In the genomic region with DNA sequence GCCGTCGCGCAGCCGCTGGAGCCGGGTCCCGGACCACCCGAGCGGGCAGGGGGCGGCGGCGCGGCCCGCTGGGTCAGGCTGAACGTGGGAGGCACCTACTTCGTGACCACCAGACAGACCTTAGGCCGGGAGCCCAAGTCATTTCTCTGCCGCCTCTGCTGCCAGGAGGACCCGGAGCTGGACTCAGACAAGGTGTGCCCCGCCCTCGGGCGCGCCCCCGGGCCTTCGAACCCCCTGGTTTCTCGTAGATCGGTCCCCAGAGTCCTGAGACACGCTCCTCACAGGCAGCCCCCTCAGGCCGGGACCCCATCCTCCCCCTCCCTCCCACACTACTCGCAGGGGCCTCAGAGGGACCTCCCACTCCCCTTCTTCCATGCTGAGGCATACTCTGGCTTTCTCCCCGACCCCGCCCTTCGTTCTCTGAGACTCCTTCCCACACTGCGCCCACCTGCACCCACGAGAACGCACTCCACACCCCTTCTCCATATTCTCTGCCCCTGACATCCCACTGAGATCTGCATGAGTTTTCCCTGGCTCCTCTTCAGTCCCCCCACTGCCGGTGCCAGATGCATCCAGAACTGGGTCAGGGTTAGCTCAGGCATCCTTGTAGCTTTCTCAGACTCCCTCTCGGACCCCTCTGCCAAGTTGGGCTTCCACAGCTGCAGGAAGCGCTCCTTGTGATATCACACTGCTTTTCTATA, we compare ENCODE assay signal across 8 cellular contexts. TPM values are rescaled to one million over a fixed set of nuclear protein-coding genes. Genes with fewer than 3 reads are reported as not detected.
DNase-seq lines count a peak whose midpoint lies in the region; ATAC-seq lines count a peak whose summit lies in the region.

No MANE protein-coding gene starts in this region.

- H3K79me1 ChIP-seq in trophoblast cell (ENCODE audit: low read length) = peaks cover 8% of the 10 kb centered on the region

- H3K18ac ChIP-seq in trophoblast cell (ENCODE audit: low read length) = peak overlapping the region; percentile 90

- H2AFZ ChIP-seq in trophoblast cell (ENCODE audit: insufficient read depth, low read length, poor library complexity) = peak overlapping the region; percentile 73

- peaks cover 12% of the 10 kb centered on the region for H3K79me2 ChIP-seq in trophoblast cell (ENCODE audit: control insufficient read depth, insufficient read depth, low read length, poor library complexity)

- no peak overlapping the region for H2BK12ac ChIP-seq in trophoblast cell (ENCODE audit: low read length)

- H2BK120ac ChIP-seq in trophoblast cell (ENCODE audit: insufficient read depth, low read length, poor library complexity) = peak overlapping the region; percentile 77

- peak; percentile 20 for ATAC-seq in GM19395 (IDR thresholded peaks at IDR 0.05; ENCODE audit: unreplicated experiment)
- no peak for ATAC-seq in HG02870 (IDR thresholded peaks at IDR 0.05; ENCODE audit: unreplicated experiment)

- no peaks in the 10 kb centered on the region for H3K9me3 Mint-ChIP-seq in activated T-helper 2 cell treated with anti-CD3 and anti-CD28 coated beads, Interferon-gamma antibody, Interleukin-2, Interleukin-4, amounts not matched to agents 10 μg/mL and 5 μg/mL and 100 μg/mL, durations not matched to agents 14 hours and 24 hours and 36 hours

- H3K27ac ChIP-seq in HUES64 (ENCODE audit: low read depth, low read length) (peak overlapping the region; percentile 58; the same call in 1 of the 2 replicates), trophoblast cell (ENCODE audit: low read depth, low read length) (peak overlapping the region; percentile 42)

- H3K9ac ChIP-seq in HUES64 (ENCODE audit: low read depth, low read length) = peak overlapping the region; percentile 87
- H3K9ac ChIP-seq in trophoblast cell (ENCODE audit: low read length) = peak overlapping the region; percentile 75

- H3K36me3 ChIP-seq in HUES64 (ENCODE audit: insufficient read depth, low read length) (peaks cover 34% of the 10 kb centered on the region), trophoblast cell (ENCODE audit: control insufficient read depth in 1 of 2, insufficient read depth in 2 of 2, low read length in 2 of 2) (peaks cover 4 to 8% of the 10 kb centered on the region in 2 experiments)

- H3K4me1 ChIP-seq in HUES64 (ENCODE audit: insufficient read depth, low read length) (peaks cover 14% of the 10 kb centered on the region), trophoblast cell (ENCODE audit: control insufficient read depth in 1 of 2, insufficient read depth in 2 of 2, low read length in 2 of 2) (peaks cover 2 to 7% of the 10 kb centered on the region in 2 experiments)

- intact Hi-C loops in activated T-helper 2 cell treated with anti-CD3 and anti-CD28 coated beads, Interferon-gamma antibody, Interleukin-2, Interleukin-4, amounts not matched to agents 10 μg/mL and 5 μg/mL and 100 μg/mL, durations not matched to agents 14 hours and 24 hours and 36 hours (cut with micrococcal nuclease) = loop anchor here (1.0 to 5.0 kb wide), 2 partner anchors 12 to 155 kb away; no protein-coding TSS in a partner anchor

- DNase-seq in AG08396 (ENCODE audit: low spot score) = peak; percentile 19
- peak; percentile 30 for DNase-seq in activated T-helper 2 cell treated with anti-CD3 and anti-CD28 coated beads, Interferon-gamma antibody, Interleukin-2, Interleukin-4, amounts not matched to agents 10 μg/mL and 5 μg/mL and 100 μg/mL, durations not matched to agents 14 hours and 24 hours and 36 hours (ENCODE audit: low spot score)
- DNase-seq in glomerular visceral epithelial cell (ENCODE audit: extremely low spot score) = peak; percentile 18
- DNase-seq in trophoblast cell = peak in 1 of 2 donors; percentile 34
- DNase-seq in A172 (ENCODE audit: low spot score) = no peak

- H3K27ac Mint-ChIP-seq in activated T-helper 2 cell treated with anti-CD3 and anti-CD28 coated beads, Interferon-gamma antibody, Interleukin-2, Interleukin-4, amounts not matched to agents 10 μg/mL and 5 μg/mL and 100 μg/mL, durations not matched to agents 14 hours and 24 hours and 36 hours = peak overlapping the region; percentile 85

- peak overlapping the region; percentile 74 for H2AK5ac ChIP-seq in trophoblast cell (ENCODE audit: low read length)

- peak overlapping the region; percentile 86 for H4K91ac ChIP-seq in trophoblast cell (ENCODE audit: low read depth, low read length)

- no peak overlapping the region for H3K23ac ChIP-seq in trophoblast cell (ENCODE audit: low read length)

- peaks cover 34% of the 10 kb centered on the region for H3K4me1 Mint-ChIP-seq in activated T-helper 2 cell treated with anti-CD3 and anti-CD28 coated beads, Interferon-gamma antibody, Interleukin-2, Interleukin-4, amounts not matched to agents 10 μg/mL and 5 μg/mL and 100 μg/mL, durations not matched to agents 14 hours and 24 hours and 36 hours (ENCODE audit: low read depth)

- peak overlapping the region; percentile 95 for H3K4me3 Mint-ChIP-seq in activated T-helper 2 cell treated with anti-CD3 and anti-CD28 coated beads, Interferon-gamma antibody, Interleukin-2, Interleukin-4, amounts not matched to agents 10 μg/mL and 5 μg/mL and 100 μg/mL, durations not matched to agents 14 hours and 24 hours and 36 hours (ENCODE audit: low read depth)

- H3K4ac ChIP-seq in trophoblast cell (ENCODE audit: low read depth, low read length) = peak overlapping the region; percentile 31

- no peaks in the 10 kb centered on the region for H3K9me3 ChIP-seq in HUES64 (ENCODE audit: insufficient read depth, low read depth, low read length)
- no peaks in the 10 kb centered on the region for H3K9me3 ChIP-seq in trophoblast cell (ENCODE audit: insufficient read depth, low read depth, low read length)

- peak overlapping the region; percentile 74 for H2BK5ac ChIP-seq in trophoblast cell (ENCODE audit: low read depth, low read length, poor library complexity)

- H3K14ac ChIP-seq in trophoblast cell (ENCODE audit: low read length) = peak overlapping the region; percentile 93

- H4K12ac ChIP-seq in trophoblast cell (ENCODE audit: low read depth, low read length) = peak overlapping the region; percentile 84

- under 1% methylated on average over 38 of the region's 38 CpGs for WGBS in HUES64
- WGBS in trophoblast cell (ENCODE audit: extremely low coverage, insufficient coverage, insufficient read length) = no CpG with 5 or more reads among the region's 38 CpGs

- H3K36me3 Mint-ChIP-seq in activated T-helper 2 cell treated with anti-CD3 and anti-CD28 coated beads, Interferon-gamma antibody, Interleukin-2, Interleukin-4, amounts not matched to agents 10 μg/mL and 5 μg/mL and 100 μg/mL, durations not matched to agents 14 hours and 24 hours and 36 hours (ENCODE audit: low read depth) = peaks cover 22% of the 10 kb centered on the region

- no peaks in the 10 kb centered on the region for H3K27me3 Mint-ChIP-seq in activated T-helper 2 cell treated with anti-CD3 and anti-CD28 coated beads, Interferon-gamma antibody, Interleukin-2, Interleukin-4, amounts not matched to agents 10 μg/mL and 5 μg/mL and 100 μg/mL, durations not matched to agents 14 hours and 24 hours and 36 hours (ENCODE audit: low read depth)

- H4K8ac ChIP-seq in trophoblast cell (ENCODE audit: low read depth, low read length) = peak overlapping the region; percentile 89

- peak overlapping the region; percentile 75 for H3K4me2 ChIP-seq in trophoblast cell (ENCODE audit: low read length)

- H3K27me3 ChIP-seq in HUES64 (ENCODE audit: insufficient read depth, low read length) (no peaks in the 10 kb centered on the region), trophoblast cell (ENCODE audit: insufficient read depth, low read length) (no peaks in the 10 kb centered on the region)

- peak overlapping the region; percentile 97 for H3K4me3 ChIP-seq in HUES64 (ENCODE audit: low read length)
- peak overlapping the region; percentile 81 for H3K4me3 ChIP-seq in trophoblast cell (ENCODE audit: low read depth, low read length)

RNA-seq across cellular contexts. Expression of a gene that starts 0.5 kb away (rescaled TPM):
- 27.8 TPM for polyA plus RNA-seq in HUES64 (2013, experiment 1 of 2)
- polyA plus RNA-seq in HUES64 (2013, experiment 2 of 2) = 27.6 TPM
- 18.0 and 20.7 TPM in 2 replicates for total RNA-seq in activated T-helper 2 cell treated with anti-CD3 and anti-CD28 coated beads, Interferon-gamma antibody, Interleukin-2, Interleukin-4, amounts not matched to agents 10 μg/mL and 5 μg/mL and 100 μg/mL, durations not matched to agents 14 hours and 24 hours and 36 hours
- polyA plus RNA-seq in trophoblast cell (2013) = 17.4 and 18.4 TPM in 2 replicates
- total RNA-seq in A172 (2014; rRNA removed; shearing (Covaris generic)) = 25.6 and 25.7 TPM in 2 replicates

RNA-seq across cellular contexts. Expression of a gene that starts 0.8 kb away (rescaled TPM):
- polyA plus RNA-seq in HUES64 (2013, experiment 1 of 2) = 254 TPM
- polyA plus RNA-seq in HUES64 (2013, experiment 2 of 2) = 305 TPM
- total RNA-seq in activated T-helper 2 cell treated with anti-CD3 and anti-CD28 coated beads, Interferon-gamma antibody, Interleukin-2, Interleukin-4, amounts not matched to agents 10 μg/mL and 5 μg/mL and 100 μg/mL, durations not matched to agents 14 hours and 24 hours and 36 hours = 166 and 170 TPM in 2 replicates
- polyA plus RNA-seq in trophoblast cell (2013) = 250 and 260 TPM in 2 replicates
- total RNA-seq in A172 (2014; rRNA removed; shearing (Covaris generic)) = 488 and 584 TPM in 2 replicates

RNA-seq across cellular contexts. Expression of a gene that starts 35.1 kb away (rescaled TPM):
- 49.1 TPM for polyA plus RNA-seq in HUES64 (2013, experiment 1 of 2)
- 52.9 TPM for polyA plus RNA-seq in HUES64 (2013, experiment 2 of 2)
- total RNA-seq in activated T-helper 2 cell treated with anti-CD3 and anti-CD28 coated beads, Interferon-gamma antibody, Interleukin-2, Interleukin-4, amounts not matched to agents 10 μg/mL and 5 μg/mL and 100 μg/mL, durations not matched to agents 14 hours and 24 hours and 36 hours = 65.4 and 68.1 TPM in 2 replicates
- polyA plus RNA-seq in trophoblast cell (2013) = 24.9 and 25.0 TPM in 2 replicates
- total RNA-seq in A172 (2014; rRNA removed; shearing (Covaris generic)) = 135 TPM in 2 replicates

RNA-seq across cellular contexts. Expression of a gene that starts 40.2 kb away (rescaled TPM):
- 7.8 TPM for polyA plus RNA-seq in HUES64 (2013, experiment 1 of 2)
- 11.9 TPM for polyA plus RNA-seq in HUES64 (2013, experiment 2 of 2)
- total RNA-seq in activated T-helper 2 cell treated with anti-CD3 and anti-CD28 coated beads, Interferon-gamma antibody, Interleukin-2, Interleukin-4, amounts not matched to agents 10 μg/mL and 5 μg/mL and 100 μg/mL, durations not matched to agents 14 hours and 24 hours and 36 hours = 11.6 and 11.8 TPM in 2 replicates
- polyA plus RNA-seq in trophoblast cell (2013) = 18.8 and 19.2 TPM in 2 replicates
- total RNA-seq in A172 (2014; rRNA removed; shearing (Covaris generic)) = 0.10 TPM in 1 of 2 replicates, not detected in the other
